Comparison of ENCODE assay signal across 25 cellular contexts in genomic region chr1:45926302-45926701, GRCh38.
DNase-seq lines count a peak whose midpoint lies in the region; ATAC-seq, FAIRE-seq and TF ChIP-seq lines count a peak whose summit lies in the region.
"Had no signal": no experiment of that assay in that cellular context is flagged by ENCODE, and none has a peak within 500 bp of the region (broad histone marks: within the 10 kb centered on the region; RNA-seq: fewer than 3 reads in every experiment).

No MANE protein-coding gene starts in this region.

- H3K9me3 Mint-ChIP-seq in glutamatergic neuron (ENCODE audit: unreplicated experiment) = peaks cover 4% of the 10 kb centered on the region
- H3K9me3 Mint-ChIP-seq: activated CD4-positive, alpha-beta memory T cell treated with anti-CD3 and anti-CD28 coated beads for 36 hours; dendritic cell treated with granulocyte-macrophage colony-stimulating factor and Interleukin-4, amounts not matched to agents 40 ng/mL and 50 ng/mL, for 4 days; T-helper 1 cell treated with Interleukin-12 subunit alpha and Interleukin-12 subunit beta and Interleukin-4 antibody, amounts not matched to agents 30 μg/mL and 1 μg/mL, for 36 hours had no signal

- H3K27me3 ChIP-seq in smooth muscle cell (ENCODE audit: low read depth) = no peaks in the 10 kb centered on the region
- H3K27me3 ChIP-seq: BE2C, right atrium auricular region, vagina had no signal

- H4K20me1 ChIP-seq in smooth muscle cell (ENCODE audit: low read depth) = no peaks in the 10 kb centered on the region

- peaks cover 52% of the 10 kb centered on the region for H3K4me1 ChIP-seq in smooth muscle cell (ENCODE audit: low read depth)
- H3K4me1 ChIP-seq: BE2C had no signal

- H3K27me3 Mint-ChIP-seq in glutamatergic neuron (ENCODE audit: unreplicated experiment) = no peaks in the 10 kb centered on the region
- H3K27me3 Mint-ChIP-seq: activated CD4-positive, alpha-beta memory T cell treated with anti-CD3 and anti-CD28 coated beads for 36 hours; dendritic cell treated with granulocyte-macrophage colony-stimulating factor and Interleukin-4, amounts not matched to agents 40 ng/mL and 50 ng/mL, for 4 days had no signal

- WGBS in smooth muscle cell (ENCODE audit: low lambda C conversion rate) = 55% methylated on average over 2 of the region's 2 CpGs

- peak overlapping the region; percentile 13 for H3K27ac Mint-ChIP-seq in glutamatergic neuron (ENCODE audit: unreplicated experiment)
- H3K27ac Mint-ChIP-seq: activated CD4-positive, alpha-beta memory T cell treated with anti-CD3 and anti-CD28 coated beads for 36 hours; dendritic cell treated with granulocyte-macrophage colony-stimulating factor and Interleukin-4, amounts not matched to agents 40 ng/mL and 50 ng/mL, for 4 days; T-helper 1 cell treated with Interleukin-12 subunit alpha and Interleukin-12 subunit beta and Interleukin-4 antibody, amounts not matched to agents 30 μg/mL and 1 μg/mL, for 36 hours had no signal

- no peak for TF ChIP-seq CTCF in glutamatergic neuron (IDR thresholded peaks at IDR 0.05; ENCODE audit: partially characterized antibody, unreplicated experiment)
- TF ChIP-seq CTCF in smooth muscle cell (IDR thresholded peaks at IDR 0.05; ENCODE audit: borderline replicate concordance, insufficient read depth, poor library complexity, severe bottlenecking) = no peak

- peak overlapping the region; percentile 23 for H3K9ac ChIP-seq in smooth muscle cell (ENCODE audit: low read depth)
- H3K9ac ChIP-seq: KMS-11 had no signal

- peak overlapping the region; percentile 94 for H3K27ac ChIP-seq in smooth muscle cell (ENCODE audit: low read depth)
- H3K27ac ChIP-seq: KMS-11, right atrium auricular region, vagina had no signal

- no peak overlapping the region for H3K4me3 ChIP-seq in smooth muscle cell
- H3K4me3 ChIP-seq: lung, right atrium auricular region, vagina had no signal

- peak overlapping the region; percentile 42 for H3K4me2 ChIP-seq in smooth muscle cell
- H3K4me2 ChIP-seq: KMS-11 had no signal

- ATAC-seq in GM21529 (IDR thresholded peaks at IDR 0.05; ENCODE audit: unreplicated experiment) = no peak

- H3K36me3 ChIP-seq in smooth muscle cell (ENCODE audit: low read depth) = no peaks in the 10 kb centered on the region
- H3K36me3 ChIP-seq: BE2C, right atrium auricular region, vagina had no signal

- no peak for FAIRE-seq in GM12891 (lab: Jason Lieb, UNC)
- FAIRE-seq: bronchial epithelial cell, kidney had no signal

- H3K79me2 ChIP-seq in smooth muscle cell (ENCODE audit: low read depth) = peaks cover 12% of the 10 kb centered on the region

- peak; percentile 53 for DNase-seq in NCI-H2171 treated with DMSO at 0.1 percent for 48 hours (lab: John Stamatoyannopoulos, UW)
- DNase-seq in NCI-H2171 (lab: John Stamatoyannopoulos, UW) = no peak
- peak; percentile 40 for DNase-seq in NCI-H524 treated with DMSO at 0.1 percent for 48 hours (lab: John Stamatoyannopoulos, UW)
- no peak for DNase-seq in glutamatergic neuron
- DNase-seq in smooth muscle cell (lab: John Stamatoyannopoulos, UW; ENCODE audit: unreplicated experiment) = no peak
- DNase-seq in activated CD4-positive, CD25-positive, alpha-beta regulatory T cell treated with anti-CD3 and anti-CD28 coated beads, Interleukin-2, amount 50 U/mL, for 72 hours = no peak
- no peak for DNase-seq in GM12891 (ENCODE audit: insufficient read length, low spot score)
- DNase-seq: 8988T; activated CD4-positive, alpha-beta memory T cell treated with anti-CD3 and anti-CD28 coated beads for 36 hours; activated gamma-delta T cell; activated T-cell treated with anti-CD3 and anti-CD28 coated beads for 4 hours; BE2C; COR-L47; EL; kidney; occipital lobe; substantia nigra had no signal

- TF ChIP-seq POLR2A in GM12891 (IDR thresholded peaks at IDR 0.05; ENCODE audit: low read depth, low read length) = no peak

- H3K4me3 Mint-ChIP-seq in glutamatergic neuron (ENCODE audit: unreplicated experiment) = peak overlapping the region; percentile 58
- H3K4me3 Mint-ChIP-seq: activated CD4-positive, alpha-beta memory T cell treated with anti-CD3 and anti-CD28 coated beads for 36 hours; dendritic cell treated with granulocyte-macrophage colony-stimulating factor and Interleukin-4, amounts not matched to agents 40 ng/mL and 50 ng/mL, for 4 days; T-helper 1 cell treated with Interleukin-12 subunit alpha and Interleukin-12 subunit beta and Interleukin-4 antibody, amounts not matched to agents 30 μg/mL and 1 μg/mL, for 36 hours had no signal

- peaks cover 34% of the 10 kb centered on the region for H3F3A ChIP-seq in smooth muscle cell (ENCODE audit: low read depth)

- H2AFZ ChIP-seq in smooth muscle cell (ENCODE audit: low read depth) = no peak overlapping the region

- H3K9me3 ChIP-seq in smooth muscle cell (replicated peaks; ENCODE audit: low read depth) = no peaks in the 10 kb centered on the region
- H3K9me3 ChIP-seq: BE2C, right atrium auricular region, vagina had no signal

- peaks cover 4% of the 10 kb centered on the region for H3K36me3 Mint-ChIP-seq in glutamatergic neuron (ENCODE audit: unreplicated experiment)
- H3K36me3 Mint-ChIP-seq: activated CD4-positive, alpha-beta memory T cell treated with anti-CD3 and anti-CD28 coated beads for 36 hours had no signal

- peaks cover 32% of the 10 kb centered on the region for H3K4me1 Mint-ChIP-seq in glutamatergic neuron (ENCODE audit: low read depth, unreplicated experiment)

TF ChIP-seq in GM12891, 5 proteins besides CTCF, POLR2A, EP300 and RAD21:
- TF ChIP-seq POLR2AphosphoS5 (IDR thresholded peaks at IDR 0.05; ENCODE audit: low read depth, low read length) (no peak), SPI1 (IDR thresholded peaks at IDR 0.05; ENCODE audit: low read depth, low read length) (no peak), TAF1 (IDR thresholded peaks at IDR 0.05; ENCODE audit: low read depth, low read length) (no peak), POU2F2 (IDR thresholded peaks at IDR 0.05; ENCODE audit: low read depth, low read length) (no peak), PAX5 (IDR thresholded peaks at IDR 0.05; ENCODE audit: insufficient read depth, low read length, severe bottlenecking) (no peak)

Comparison
In these comparisons a context has a peak if more than half of its experiments do, and no peak if none do; other contexts are left out.
1. DNase-seq: peak in NCI-H2171 treated with DMSO at 0.1 percent for 48 hours (single experiment) and NCI-H524 treated with DMSO at 0.1 percent for 48 hours (single experiment); none in NCI-H2171 (single experiment), glutamatergic neuron (single experiment), smooth muscle cell (single experiment), activated CD4-positive, CD25-positive, alpha-beta regulatory T cell treated with anti-CD3 and anti-CD28 coated beads, Interleukin-2, amount 50 U/mL, for 72 hours (single experiment) and GM12891 (single experiment).